In genomic region chr5:92906798-92907380, GRCh38 we compare ENCODE assay signal across 14 cellular contexts.
A peak's percentile ranks its signal among the peaks of the same experiment; 100 is the strongest.
DNase-seq lines count a peak whose midpoint lies in the region; ATAC-seq and TF ChIP-seq lines count a peak whose summit lies in the region.
"Had no signal": no experiment of that assay in that cellular context is flagged by ENCODE, and none has a peak within 500 bp of the region (broad histone marks: within the 10 kb centered on the region; RNA-seq: fewer than 3 reads in every experiment).

No MANE protein-coding gene starts in this region.

- DNase-seq in breast epithelium (ENCODE audit: low spot score in 2 of 2) (no peak), MCF 10A (ENCODE audit: unreplicated experiment) (no peak), left kidney (ENCODE audit: low read depth, low spot score) (peak; percentile 20), T-helper 17 cell (no peak)
- DNase-seq in CD4-positive, alpha-beta T cell = no peak
- DNase-seq: 8988T; CD8-positive, alpha-beta memory T cell; COR-L47; GM23248 had no signal

- no peaks in the 10 kb centered on the region for H3K27me3 Mint-ChIP-seq in MCF 10A (ENCODE audit: insufficient read depth, unreplicated experiment)
- no peaks in the 10 kb centered on the region for H3K27me3 Mint-ChIP-seq in T-helper 17 cell
- no peaks in the 10 kb centered on the region for H3K27me3 Mint-ChIP-seq in CD4-positive, alpha-beta T cell
- H3K27me3 Mint-ChIP-seq: CD8-positive, alpha-beta memory T cell had no signal

- TF ChIP-seq CTCF in breast epithelium (IDR thresholded peaks at IDR 0.05) (no peak), MCF 10A (IDR thresholded peaks at IDR 0.05; ENCODE audit: unreplicated experiment) (no peak), KMS-11 (conservative IDR thresholded peaks at IDR 0.05; ENCODE audit: low read depth, low read length) (no peak)
- no peak for TF ChIP-seq CTCF in CD4-positive, alpha-beta T cell (IDR thresholded peaks at IDR 0.05)

- H3K4me1 ChIP-seq in breast epithelium (no peaks in the 10 kb centered on the region), KMS-11 (ENCODE audit: low read depth, poor library complexity, severe bottlenecking) (peaks cover 45% of the 10 kb centered on the region)
- H3K4me1 ChIP-seq: HAP-1 had no signal

- H3K36me3 ChIP-seq in breast epithelium = no peaks in the 10 kb centered on the region
- H3K36me3 ChIP-seq in KMS-11 (ENCODE audit: insufficient read depth) = no peaks in the 10 kb centered on the region
- H3K36me3 ChIP-seq: BLaER1, HAP-1 had no signal

- POLR2A ChIA-PET in MCF 10A (lab: Yijun Ruan, JAX) = no interaction called here
- POLR2A ChIA-PET in CD4-positive, alpha-beta T cell (lab: Charles Lee) = no interaction called here

- H3K9me3 ChIP-seq in breast epithelium (no peaks in the 10 kb centered on the region), T-helper 17 cell (ENCODE audit: control insufficient read depth, low read length, poor library complexity, severe bottlenecking) (no peaks in the 10 kb centered on the region)
- no peaks in the 10 kb centered on the region for H3K9me3 ChIP-seq in CD4-positive, alpha-beta T cell (ENCODE audit: control insufficient read depth, low read length)
- H3K9me3 ChIP-seq: BLaER1, HAP-1 had no signal

- H3K27ac ChIP-seq in breast epithelium (peak overlapping the region; percentile 48 to 50), KMS-11 (peak overlapping the region; percentile 79; the same call in 1 of the 2 replicates)
- no peak overlapping the region for H3K27ac ChIP-seq in CD4-positive, alpha-beta T cell (ENCODE audit: low read depth, low read length)
- H3K27ac ChIP-seq: BLaER1, GM23248 had no signal

- H3K9ac ChIP-seq in KMS-11 = no peak overlapping the region
- H3K9ac ChIP-seq: BLaER1, GM23248 had no signal

- no peak for TF ChIP-seq POLR2A in breast epithelium (IDR thresholded peaks at IDR 0.05)

- no peaks in the 10 kb centered on the region for H3K36me3 Mint-ChIP-seq in MCF 10A (ENCODE audit: insufficient read depth, unreplicated experiment)
- no peaks in the 10 kb centered on the region for H3K36me3 Mint-ChIP-seq in T-helper 17 cell (ENCODE audit: low read depth)
- H3K36me3 Mint-ChIP-seq in CD4-positive, alpha-beta T cell (ENCODE audit: low read depth) = no peaks in the 10 kb centered on the region
- H3K36me3 Mint-ChIP-seq: CD14-positive monocyte; CD8-positive, alpha-beta memory T cell had no signal

- peak overlapping the region; percentile 95 for H3K4me2 ChIP-seq in KMS-11

- H3K27me3 ChIP-seq in breast epithelium (no peaks in the 10 kb centered on the region), KMS-11 (ENCODE audit: insufficient read depth, low read depth) (no peaks in the 10 kb centered on the region)
- H3K27me3 ChIP-seq in CD4-positive, alpha-beta T cell (ENCODE audit: control insufficient read depth, insufficient read depth, low read length) = no peaks in the 10 kb centered on the region
- H3K27me3 ChIP-seq: BLaER1 had no signal

- CTCF ChIA-PET in MCF 10A (lab: Yijun Ruan, JAX) = no interaction called here
- CTCF ChIA-PET in CD4-positive, alpha-beta T cell (lab: Charles Lee) = interaction anchor here (0.7 kb wide), 1 partner anchor 1071 kb away, joined by 4 read pairs; no protein-coding TSS in a partner anchor

- H3K4me3 Mint-ChIP-seq in MCF 10A (ENCODE audit: unreplicated experiment) = no peak overlapping the region
- no peak overlapping the region for H3K4me3 Mint-ChIP-seq in T-helper 17 cell
- H3K4me3 Mint-ChIP-seq in CD4-positive, alpha-beta T cell = no peak overlapping the region
- H3K4me3 Mint-ChIP-seq: CD14-positive monocyte; CD8-positive, alpha-beta memory T cell had no signal

- H2AFZ ChIP-seq in KMS-11 (ENCODE audit: low read depth) = peak overlapping the region; percentile 20; the same call in 1 of the 2 replicates
- H2AFZ ChIP-seq: GM23248 had no signal

- ATAC-seq in T-helper 17 cell (no peak), HG03139 (IDR thresholded peaks at IDR 0.05; ENCODE audit: unreplicated experiment) (no peak)
- no peak for ATAC-seq in CD4-positive, alpha-beta T cell (ENCODE audit: poor library complexity)

- no peaks in the 10 kb centered on the region for H3K9me3 Mint-ChIP-seq in MCF 10A (ENCODE audit: unreplicated experiment)
- H3K9me3 Mint-ChIP-seq in CD4-positive, alpha-beta T cell = no peaks in the 10 kb centered on the region
- H3K9me3 Mint-ChIP-seq: CD8-positive, alpha-beta memory T cell had no signal

- BruUV-seq in MCF 10A (replicated peaks; lab: Mats Ljungman, UMichigan) = no TSS peak

- H3K79me2 ChIP-seq in KMS-11 (ENCODE audit: insufficient read depth, low read depth) = no peaks in the 10 kb centered on the region

- H3K4me1 Mint-ChIP-seq in MCF 10A (ENCODE audit: insufficient read depth, unreplicated experiment) = peaks cover 6% of the 10 kb centered on the region
- no peaks in the 10 kb centered on the region for H3K4me1 Mint-ChIP-seq in T-helper 17 cell
- H3K4me1 Mint-ChIP-seq in CD4-positive, alpha-beta T cell (ENCODE audit: low read depth) = no peaks in the 10 kb centered on the region
- H3K4me1 Mint-ChIP-seq: CD14-positive monocyte; CD8-positive, alpha-beta memory T cell had no signal

- intact Hi-C loops in breast epithelium (cut with DNase I; ENCODE audit: low total_unique reads) (no loop called here), MCF 10A (cut with micrococcal nuclease) (no loop called here)
- intact Hi-C loops in CD4-positive, alpha-beta T cell (cut with DNase I, micrococcal nuclease) = no loop called here

- H3K27ac Mint-ChIP-seq in MCF 10A (ENCODE audit: low read depth, unreplicated experiment) (no peak overlapping the region), T-helper 17 cell (no peak overlapping the region)
- H3K27ac Mint-ChIP-seq in CD4-positive, alpha-beta T cell = no peak overlapping the region
- H3K27ac Mint-ChIP-seq: CD14-positive monocyte; CD8-positive, alpha-beta memory T cell had no signal

- H3K4me3 ChIP-seq in breast epithelium (no peak overlapping the region), KMS-11 (IDR thresholded peaks at IDR 0.05; ENCODE audit: insufficient read depth, low read depth, low read length) (no peak overlapping the region)
- H3K4me3 ChIP-seq: BLaER1, GM23248, HAP-1 had no signal

- no peaks in the 10 kb centered on the region for H4K20me1 ChIP-seq in KMS-11 (ENCODE audit: insufficient read depth)
- H4K20me1 ChIP-seq: BLaER1 had no signal
